Comparison of ENCODE assay signal across 16 cellular contexts in genomic region chr10:20276127-20276979, GRCh38.
DNase-seq lines count a peak whose midpoint lies in the region; ATAC-seq and TF ChIP-seq lines count a peak whose summit lies in the region.
"Had no signal": no experiment of that assay in that cellular context is flagged by ENCODE, and none has a peak within 500 bp of the region (broad histone marks: within the 10 kb centered on the region; RNA-seq: fewer than 3 reads in every experiment).

No MANE protein-coding gene starts in this region.

- DNase-seq in H9 = no peak
- DNase-seq in NCI-H69 (lab: John Stamatoyannopoulos, UW) = peak; percentile 94
- peak; percentile 48 for DNase-seq in ecto neural progenitor cell (ENCODE audit: low spot score)
- no peak for DNase-seq in omental fat pad (ENCODE audit: low spot score)
- no peak for DNase-seq in left lung
- no peak for DNase-seq in NCI-H2227 treated with DMSO at 0.1 percent for 48 hours (lab: John Stamatoyannopoulos, UW)
- DNase-seq in CD8-positive, alpha-beta T cell = no peak
- DNase-seq in NCI-H82 treated with DMSO at 0.1 percent for 48 hours (lab: John Stamatoyannopoulos, UW; ENCODE audit: unreplicated experiment) = no peak
- DNase-seq: activated CD8-positive, alpha-beta memory T cell treated with anti-CD3 and anti-CD28 coated beads, Interleukin-2, amount 50 U/mL, for 4 hours; naive B cell; Right ventricle myocardium superior; WERI-Rb-1 had no signal

- H4K91ac ChIP-seq in H9 (ENCODE audit: insufficient read length, low read depth, low read length) = no peak overlapping the region

- H3K4me2 ChIP-seq in H9 (ENCODE audit: insufficient read depth, insufficient read length, low read length) = no peak overlapping the region
- H3K4me2 ChIP-seq: KMS-11 had no signal

- H3K4ac ChIP-seq in H9 (ENCODE audit: low read depth, low read length) = no peak overlapping the region

- H3K27me3 Mint-ChIP-seq in H9 (ENCODE audit: low read depth) = no peaks in the 10 kb centered on the region
- H3K27me3 Mint-ChIP-seq in CD8-positive, alpha-beta T cell (ENCODE audit: low read depth) = no peaks in the 10 kb centered on the region
- H3K27me3 Mint-ChIP-seq: naive B cell had no signal

- H3K27me3 ChIP-seq in H9 (ENCODE audit: insufficient read depth, low read length) (no peaks in the 10 kb centered on the region), left lung (no peaks in the 10 kb centered on the region)
- H3K27me3 ChIP-seq in CD8-positive, alpha-beta T cell (ENCODE audit: insufficient read depth, low read length) = no peaks in the 10 kb centered on the region

- H3K4me1 ChIP-seq in H9 (ENCODE audit: insufficient read depth, low read length) = no peaks in the 10 kb centered on the region
- H3K4me1 ChIP-seq in left lung = no peaks in the 10 kb centered on the region
- no peaks in the 10 kb centered on the region for H3K4me1 ChIP-seq in CD8-positive, alpha-beta T cell (ENCODE audit: insufficient read depth, low read length)

- H4K5ac ChIP-seq in H9 (ENCODE audit: insufficient read length, low read depth, low read length) = no peak overlapping the region

- peaks cover 0 to 14% of the 10 kb centered on the region in 2 donors for H3K36me3 ChIP-seq in left lung
- H3K36me3 ChIP-seq in CD8-positive, alpha-beta T cell (ENCODE audit: insufficient read depth, low read length) = no peaks in the 10 kb centered on the region
- H3K36me3 ChIP-seq: WERI-Rb-1 had no signal

- H2BK15ac ChIP-seq in H9 (ENCODE audit: low read depth, low read length) = no peak overlapping the region

- H3K79me1 ChIP-seq in H9 (ENCODE audit: insufficient read depth, low read depth, low read length, poor library complexity, severe bottlenecking) = no peaks in the 10 kb centered on the region

- no peaks in the 10 kb centered on the region for H3K23me2 ChIP-seq in H9 (ENCODE audit: insufficient read length, low read depth, low read length, poor library complexity, severe bottlenecking)

- H3K9ac ChIP-seq in H9 (ENCODE audit: extremely low read depth, insufficient read length, low read length) = no peak overlapping the region
- H3K9ac ChIP-seq: KMS-11 had no signal

- H3K9me3 ChIP-seq in H9 (ENCODE audit: control insufficient read depth, low read depth, low read length) (no peaks in the 10 kb centered on the region), left lung (no peaks in the 10 kb centered on the region)
- no peaks in the 10 kb centered on the region for H3K9me3 ChIP-seq in CD8-positive, alpha-beta T cell (ENCODE audit: low read length)

- no peak overlapping the region for H3K27ac ChIP-seq in H9 (ENCODE audit: insufficient read length, low read depth, low read length)
- no peak overlapping the region for H3K27ac ChIP-seq in left lung
- H3K27ac ChIP-seq in CD8-positive, alpha-beta T cell (ENCODE audit: low read depth, low read length) = no peak overlapping the region
- H3K27ac ChIP-seq: KMS-11, WERI-Rb-1 had no signal

- ATAC-seq in omental fat pad (ENCODE audit: low FRiP score) (peak; percentile 62), left lung (no peak)
- ATAC-seq in CD8-positive, alpha-beta T cell = no peak
- ATAC-seq: activated naive CD4-positive, alpha-beta T cell treated with anti-CD3 and anti-CD28 coated beads, Interleukin-2, amount 50 U/mL, for 72 hours had no signal

- H4K8ac ChIP-seq in H9 (replicated peaks; ENCODE audit: insufficient read length, low read depth, low read length) = no peak overlapping the region

- H4K20me1 ChIP-seq in H9 (ENCODE audit: control insufficient read depth, insufficient read depth, insufficient read length) = no peaks in the 10 kb centered on the region

- H3K4me1 Mint-ChIP-seq in H9 = peaks cover 9 to 14% of the 10 kb centered on the region in 2 experiments
- no peaks in the 10 kb centered on the region for H3K4me1 Mint-ChIP-seq in CD8-positive, alpha-beta T cell (ENCODE audit: low read depth)
- H3K4me1 Mint-ChIP-seq: CD14-positive monocyte, naive B cell had no signal

- H3K23ac ChIP-seq in H9 (ENCODE audit: insufficient read length, low read depth, low read length) = no peak overlapping the region

- H2BK20ac ChIP-seq in H9 (ENCODE audit: low read depth, low read length, poor library complexity, severe bottlenecking) = no peak overlapping the region

- H2BK120ac ChIP-seq in H9 (ENCODE audit: low read depth, low read length, poor library complexity, severe bottlenecking) = no peak overlapping the region

- H2BK12ac ChIP-seq in H9 (ENCODE audit: insufficient read length, low read depth, low read length) = no peak overlapping the region

- no CpG with 5 or more reads among the region's 6 CpGs for WGBS in H9 (ENCODE audit: extremely low coverage, insufficient read length, low lambda C conversion rate)

- H3K27ac Mint-ChIP-seq in H9 = peak overlapping the region; percentile 30 to 63 (median 60); a peak in 2 of 7 replicates
- H3K27ac Mint-ChIP-seq in CD8-positive, alpha-beta T cell = no peak overlapping the region
- H3K27ac Mint-ChIP-seq: activated naive CD4-positive, alpha-beta T cell treated with anti-CD3 and anti-CD28 coated beads, Interleukin-2, amount 50 U/mL, for 72 hours; CD14-positive monocyte; naive B cell had no signal

- no peak overlapping the region for H3K14ac ChIP-seq in H9 (ENCODE audit: insufficient read depth, low read length)

- POLR2A ChIA-PET in CD8-positive, alpha-beta T cell (lab: Charles Lee) = no interaction called here

- intact Hi-C loops in left lung (cut with DNase I) = no loop called here
- intact Hi-C loops in CD8-positive, alpha-beta T cell (cut with DNase I, micrococcal nuclease) = no loop called here

- H3K36me3 Mint-ChIP-seq in H9 (ENCODE audit: insufficient read depth in 1 of 3, low read depth in 3 of 3) = peaks cover 7 to 9% (median 7%) of the 10 kb centered on the region in 3 experiments; a peak in 6 of 7 replicates
- H3K36me3 Mint-ChIP-seq in CD8-positive, alpha-beta T cell = no peaks in the 10 kb centered on the region
- H3K36me3 Mint-ChIP-seq: activated naive CD4-positive, alpha-beta T cell treated with anti-CD3 and anti-CD28 coated beads, Interleukin-2, amount 50 U/mL, for 72 hours; naive B cell had no signal

- no peak overlapping the region for H3K4me3 ChIP-seq in left lung
- no peak overlapping the region for H3K4me3 ChIP-seq in CD8-positive, alpha-beta T cell (ENCODE audit: low read depth, low read length)
- H3K4me3 ChIP-seq: skin epidermis had no signal

- CTCF ChIA-PET in CD8-positive, alpha-beta T cell (lab: Charles Lee) = no interaction called here

- H3K18ac ChIP-seq in H9 (ENCODE audit: insufficient read length, low read depth, low read length) = no peak overlapping the region

- no peaks in the 10 kb centered on the region for H3K79me2 ChIP-seq in H9 (ENCODE audit: insufficient read depth, low read length)

- no peak overlapping the region for H3T11ph ChIP-seq in H9 (ENCODE audit: low read length)

- H3K9me3 Mint-ChIP-seq in H9 = no peaks in the 10 kb centered on the region
- H3K9me3 Mint-ChIP-seq in CD8-positive, alpha-beta T cell = peaks cover 6% of the 10 kb centered on the region

- no peak overlapping the region for H3K4me3 Mint-ChIP-seq in H9
- no peak overlapping the region for H3K4me3 Mint-ChIP-seq in CD8-positive, alpha-beta T cell
- H3K4me3 Mint-ChIP-seq: CD14-positive monocyte, naive B cell had no signal

- TF ChIP-seq CTCF in H9 (conservative IDR thresholded peaks at IDR 0.05) = no peak
- TF ChIP-seq CTCF in omental fat pad (IDR thresholded peaks at IDR 0.05) = no peak
- TF ChIP-seq CTCF in left lung (IDR thresholded peaks at IDR 0.05) = no peak
- no peak for TF ChIP-seq CTCF in CD8-positive, alpha-beta T cell (IDR thresholded peaks at IDR 0.05)

- H2AK5ac ChIP-seq in H9 (ENCODE audit: insufficient read length, low read length) = no peak overlapping the region

- H2BK5ac ChIP-seq in H9 (ENCODE audit: insufficient read length, low read length) = no peak overlapping the region

- no peak overlapping the region for H3K56ac ChIP-seq in H9 (ENCODE audit: insufficient read length, low read depth, low read length)

- no peak overlapping the region for H2AFZ ChIP-seq in H9 (ENCODE audit: low read length)

Comparison
In these comparisons a context has a peak if more than half of its experiments do, and no peak if none do; other contexts are left out.
1. DNase-seq: peak in NCI-H69 (single experiment) and ecto neural progenitor cell (single experiment); none in H9 (single experiment), omental fat pad (single experiment), left lung (0 of 2), NCI-H2227 treated with DMSO at 0.1 percent for 48 hours (single experiment), CD8-positive, alpha-beta T cell (0 of 7) and NCI-H82 treated with DMSO at 0.1 percent for 48 hours (single experiment).